15 cellular contexts compared by ENCODE assay signal in genomic region chr1:208200116-208200515, GRCh38. TPM values are rescaled to one million over a fixed set of nuclear protein-coding genes. Genes with fewer than 3 reads are reported as not detected.
DNase-seq lines count a peak whose midpoint lies in the region; ATAC-seq, FAIRE-seq and TF ChIP-seq lines count a peak whose summit lies in the region.
"Had no signal": no experiment of that assay in that cellular context is flagged by ENCODE, and none has a peak within 500 bp of the region (broad histone marks: within the 10 kb centered on the region; RNA-seq: fewer than 3 reads in every experiment).

No MANE protein-coding gene starts in this region.

- H3K36me3 ChIP-seq in Caco-2 (ENCODE audit: control insufficient read depth, insufficient read depth, low read length) (no peaks in the 10 kb centered on the region), upper lobe of right lung (peaks cover 18% of the 10 kb centered on the region)
- H3K36me3 ChIP-seq: HAP-1 had no signal

- no peak for TF ChIP-seq EP300 in A549 (IDR thresholded peaks at IDR 0.05)

- DNase-seq in A549 (ENCODE audit: low read depth in 1 of 2, low spot score in 1 of 2) (no peak), Caco-2 (no peak), osteocyte (ENCODE audit: extremely low spot score, unreplicated experiment) (no peak), upper lobe of right lung (no peak), NCI-H524 (lab: John Stamatoyannopoulos, UW) (no peak)
- DNase-seq: CD8-positive, alpha-beta T cell; COR-L47; GF-D8 had no signal

- H3K9me3 Mint-ChIP-seq in Caco-2 (ENCODE audit: unreplicated experiment): no peaks in the 10 kb centered on the region
- no peaks in the 10 kb centered on the region for H3K9me3 Mint-ChIP-seq in brain
- H3K9me3 Mint-ChIP-seq in osteocyte (ENCODE audit: unreplicated experiment): no peaks in the 10 kb centered on the region
- H3K9me3 Mint-ChIP-seq: CD8-positive, alpha-beta T cell had no signal

- BruUV-seq in Caco-2 (replicated peaks; lab: Mats Ljungman, UMichigan): no TSS peak

- H3K27ac Mint-ChIP-seq in Caco-2 (ENCODE audit: unreplicated experiment): peak overlapping the region; percentile 79
- peak overlapping the region in 3 of 5 experiments; percentile 5 to 74 (median 48) for H3K27ac Mint-ChIP-seq in brain
- H3K27ac Mint-ChIP-seq in osteocyte (ENCODE audit: unreplicated experiment): peak overlapping the region; percentile 50
- H3K27ac Mint-ChIP-seq: CD14-positive monocyte; CD8-positive, alpha-beta T cell had no signal

- TF ChIP-seq CTCF in A549 (IDR thresholded peaks at IDR 0.05) (no peak), Caco-2 (IDR thresholded peaks at IDR 0.05; ENCODE audit: insufficient read depth in 1 of 2, low read depth in 1 of 2, low read length in 1 of 2, severe bottlenecking in 1 of 2, unreplicated experiment in 1 of 2) (no peak), brain (conservative IDR thresholded peaks at IDR 0.05) (no peak), osteocyte (IDR thresholded peaks at IDR 0.05) (no peak), upper lobe of right lung (IDR thresholded peaks at IDR 0.05) (no peak)

- POLR2A ChIA-PET in A549 (lab: Yijun Ruan, JAX): interaction anchor here (1.8 kb wide), 1 partner anchor 16 kb away, joined by 5 read pairs; no protein-coding TSS in a partner anchor
- POLR2A ChIA-PET in Caco-2 (lab: Charles Lee): no interaction called here

- H3K4me3 ChIP-seq in A549 (no peak overlapping the region), Caco-2 (ENCODE audit: low read depth, low read length) (no peak overlapping the region), upper lobe of right lung (no peak overlapping the region)
- H3K4me3 ChIP-seq: HAP-1 had no signal

- H3K4me3 Mint-ChIP-seq in Caco-2 (ENCODE audit: unreplicated experiment) (no peak overlapping the region), brain (no peak overlapping the region), osteocyte (ENCODE audit: unreplicated experiment) (no peak overlapping the region)
- H3K4me3 Mint-ChIP-seq: CD14-positive monocyte; CD8-positive, alpha-beta T cell had no signal

- no peak overlapping the region for H3K4me2 ChIP-seq in A549

- no peak for FAIRE-seq in A549 (lab: Jason Lieb, UNC)
- FAIRE-seq: A204.1, H1 had no signal

- H3K4me1 ChIP-seq in A549 (peaks cover 48% of the 10 kb centered on the region), Caco-2 (peaks cover 35% of the 10 kb centered on the region), upper lobe of right lung (peaks cover 44% of the 10 kb centered on the region)
- H3K4me1 ChIP-seq: HAP-1 had no signal

- CTCF ChIA-PET in A549 (lab: Yijun Ruan, JAX): interaction anchor here (0.7 to 4.6 kb wide), 5 partner anchors 15 to 69 kb away, joined by 3 to 28 read pairs (median 6); partner anchors contain the start of gene PLXNA2
- CTCF ChIA-PET in Caco-2 (lab: Charles Lee): no interaction called here

- H3K27ac ChIP-seq in A549 (peak overlapping the region; percentile 4 to 76; a peak in 2 of 6 replicates), upper lobe of right lung (no peak overlapping the region)
- H3K27ac ChIP-seq: HL-60 had no signal

- no peaks in the 10 kb centered on the region for H3K27me3 Mint-ChIP-seq in Caco-2 (ENCODE audit: insufficient read depth, unreplicated experiment)
- no peaks in the 10 kb centered on the region for H3K27me3 Mint-ChIP-seq in brain
- no peaks in the 10 kb centered on the region for H3K27me3 Mint-ChIP-seq in osteocyte (ENCODE audit: unreplicated experiment)

- ATAC-seq in A549 (no peak), upper lobe of right lung (no peak), HG02970 (IDR thresholded peaks at IDR 0.05; ENCODE audit: low FRiP score, unreplicated experiment) (no peak)
- ATAC-seq: CD8-positive, alpha-beta T cell had no signal

- H3K27me3 ChIP-seq in Caco-2 (replicated peaks; ENCODE audit: control insufficient read depth, insufficient read depth, low read length) (no peaks in the 10 kb centered on the region), upper lobe of right lung (no peaks in the 10 kb centered on the region)

- no peak for TF ChIP-seq POLR2A in A549 (IDR thresholded peaks at IDR 0.05; ENCODE audit: low read length)

- intact Hi-C loops in Caco-2 (cut with micrococcal nuclease; ENCODE audit: unreplicated experiment) (loop anchor here (2.0 kb wide), 2 partner anchors 21 to 39 kb away; no protein-coding TSS in a partner anchor), upper lobe of right lung (cut with DNase I) (no loop called here)

- H3K36me3 Mint-ChIP-seq in Caco-2 (ENCODE audit: insufficient read depth, unreplicated experiment) (no peaks in the 10 kb centered on the region), brain (peaks cover 35% of the 10 kb centered on the region), osteocyte (ENCODE audit: unreplicated experiment) (peaks cover 2% of the 10 kb centered on the region)
- H3K36me3 Mint-ChIP-seq: CD14-positive monocyte; CD8-positive, alpha-beta T cell had no signal

- H3K4me1 Mint-ChIP-seq in Caco-2 (ENCODE audit: low read depth, unreplicated experiment) (peaks cover 22% of the 10 kb centered on the region), brain (peaks cover 44% of the 10 kb centered on the region), osteocyte (ENCODE audit: unreplicated experiment) (peaks cover 27% of the 10 kb centered on the region)
- H3K4me1 Mint-ChIP-seq: CD14-positive monocyte had no signal

- WGBS in A549 (ENCODE audit: missing lambda C conversion rate): 87% methylated on average over 2 of the region's 2 CpGs

- H3K9me3 ChIP-seq in A549 (no peaks in the 10 kb centered on the region), Caco-2 (no peaks in the 10 kb centered on the region), upper lobe of right lung (no peaks in the 10 kb centered on the region)
- H3K9me3 ChIP-seq: HAP-1 had no signal

- TF ChIP-seq RAD21 in A549 (conservative IDR thresholded peaks at IDR 0.05 in 1 of 2, IDR thresholded peaks at IDR 0.05 in 1 of 2): no peak

TF ChIP-seq in A549, 52 proteins besides CTCF, POLR2A, EP300 and RAD21:
- TF ChIP-seq CBX8 (IDR thresholded peaks at IDR 0.05): no peak
- no peak for TF ChIP-seq RNF2 (IDR thresholded peaks at IDR 0.05; ENCODE audit: borderline replicate concordance, low read depth)
- TF ChIP-seq SMC3 (IDR thresholded peaks at IDR 0.05): no peak
- TF ChIP-seq MAX (IDR thresholded peaks at IDR 0.05): no peak
- TF ChIP-seq POLR2AphosphoS2 (conservative IDR thresholded peaks at IDR 0.05; ENCODE audit: low read length): no peak
- no peak for TF ChIP-seq RARB (CRISPR knock-in tag; IDR thresholded peaks at IDR 0.05)
- TF ChIP-seq BCL3 (IDR thresholded peaks at IDR 0.05): no peak
- TF ChIP-seq CEBPB (IDR thresholded peaks at IDR 0.05): no peak
- TF ChIP-seq KDM5A (IDR thresholded peaks at IDR 0.05): no peak
- no peak for TF ChIP-seq GATA3 (IDR thresholded peaks at IDR 0.05; ENCODE audit: borderline replicate concordance)
- no peak for TF ChIP-seq FOXS1 (CRISPR knock-in tag; IDR thresholded peaks at IDR 0.05)
- no peak for TF ChIP-seq HOXA7 (CRISPR knock-in tag; IDR thresholded peaks at IDR 0.05)

RNA-seq across cellular contexts. Expression of gene PLXNA2, which starts 44.1 kb away (rescaled TPM):
- polyA plus RNA-seq in A549 (2011; rRNA removed): 0.87 and 1.9 TPM in 2 replicates
- polyA plus RNA-seq in A549 (2012; cell fraction: cytosol; rRNA removed): 0.28 and 0.31 TPM in 2 replicates
- 1.0 and 1.2 TPM in 2 replicates for polyA plus RNA-seq in A549 (2012; cell fraction: nucleus; rRNA removed)
- 0.36 to 0.62 TPM (median 0.45 TPM) in 3 replicates for polyA plus RNA-seq in A549 (2017; fragmentation: RNase III; extraction: RNeasy Plus Mini Kit Qiagen cat#74134 plus additional on column Dnase treatment)
- 4.7 and 5.2 TPM in 2 replicates for polyA minus RNA-seq in A549 (2011; rRNA and poly(A)+ RNA removed)
- 3.2 and 5.7 TPM in 2 replicates for total RNA-seq in Caco-2 (2022)
- polyA plus RNA-seq in brain (ENCODE audit: insufficient read depth, low read depth, low replicate concordance): 5.7 TPM
- 19.5 and 20.5 TPM in 2 replicates for total RNA-seq in osteocyte
- 98.5 TPM for total RNA-seq in upper lobe of right lung
